Comparison of ENCODE assay signal across 9 cellular contexts in genomic region chr1:35032384-35032739, GRCh38. TPM values are rescaled to one million over a fixed set of nuclear protein-coding genes. Genes with fewer than 3 reads are reported as not detected.
DNase-seq lines count a peak whose midpoint lies in the region; ATAC-seq, FAIRE-seq and TF ChIP-seq lines count a peak whose summit lies in the region.
"Had no signal": no experiment of that assay in that cellular context is flagged by ENCODE, and none has a peak within 500 bp of the region (broad histone marks: within the 10 kb centered on the region; RNA-seq: fewer than 3 reads in every experiment).

No MANE protein-coding gene starts in this region.

- H3K4me1 ChIP-seq in BLaER1 = peaks cover 18% of the 10 kb centered on the region

- no peak for ATAC-seq in natural killer cell treated with Interleukin-12 subunit alpha and Interleukin-12 subunit beta and Interleukin-15 and Interleukin-18, amount 100 ng/mL, for 72 hours
- ATAC-seq in HG03039 (IDR thresholded peaks at IDR 0.05; ENCODE audit: unreplicated experiment) (no peak), HG02610 (IDR thresholded peaks at IDR 0.05; ENCODE audit: unreplicated experiment) (no peak)
- no peak for ATAC-seq in activated CD4-positive, CD25-positive, alpha-beta regulatory T cell treated with anti-CD3 and anti-CD28 coated beads, Interleukin-2, amount 50 U/mL, for 24 hours

- DNase-seq in Jurkat, Clone E6-1 (ENCODE audit: low read depth, low spot score) = no peak
- DNase-seq in bronchial epithelial cell (ENCODE audit: low read depth) (no peak), EL (no peak)
- DNase-seq in natural killer cell treated with Interleukin-12 subunit alpha and Interleukin-12 subunit beta and Interleukin-15 and Interleukin-18, amount 100 ng/mL, for 72 hours (ENCODE audit: low spot score) = no peak

- no peak for FAIRE-seq in bronchial epithelial cell (lab: Jason Lieb, UNC)

- H3K4me3 ChIP-seq in BLaER1 (peak overlapping the region; percentile 78), bronchial epithelial cell (ENCODE audit: low read depth, low read length) (peak overlapping the region; percentile 56)
- H3K4me3 ChIP-seq in Jurkat, Clone E6-1 (ENCODE audit: low read length) = peak overlapping the region; percentile 89

- no peak overlapping the region for H3K27ac Mint-ChIP-seq in natural killer cell treated with Interleukin-12 subunit alpha and Interleukin-12 subunit beta and Interleukin-15 and Interleukin-18, amount 100 ng/mL, for 72 hours

- no peaks in the 10 kb centered on the region for H3K9me3 Mint-ChIP-seq in natural killer cell treated with Interleukin-12 subunit alpha and Interleukin-12 subunit beta and Interleukin-15 and Interleukin-18, amount 100 ng/mL, for 72 hours
- H3K9me3 Mint-ChIP-seq: activated B cell treated with CpG ODN at 0.5 μM for 24 hours had no signal

- H3K4me2 ChIP-seq in BLaER1 = peak overlapping the region; percentile 91; the same call in 1 of the 2 replicates

- H4K20me1 ChIP-seq in BLaER1 = no peaks in the 10 kb centered on the region

- H3K9ac ChIP-seq in BLaER1 = no peak overlapping the region

- peak overlapping the region; percentile 95 for H3K4me3 Mint-ChIP-seq in natural killer cell treated with Interleukin-12 subunit alpha and Interleukin-12 subunit beta and Interleukin-15 and Interleukin-18, amount 100 ng/mL, for 72 hours

- no peaks in the 10 kb centered on the region for H3K27me3 Mint-ChIP-seq in natural killer cell treated with Interleukin-12 subunit alpha and Interleukin-12 subunit beta and Interleukin-15 and Interleukin-18, amount 100 ng/mL, for 72 hours

- H3K36me3 ChIP-seq in BLaER1 (peaks cover 12% of the 10 kb centered on the region), bronchial epithelial cell (ENCODE audit: control insufficient read depth, insufficient read depth, low read length) (peaks cover 1% of the 10 kb centered on the region)

- H3K9me3 ChIP-seq in BLaER1 = peaks cover 25% of the 10 kb centered on the region

- H3K27me3 ChIP-seq in BLaER1 = no peaks in the 10 kb centered on the region
- H3K27me3 ChIP-seq in bronchial epithelial cell (ENCODE audit: control insufficient read depth, insufficient read depth, low read length) = no peaks in the 10 kb centered on the region

- no peak for TF ChIP-seq CTCF in bronchial epithelial cell (IDR thresholded peaks at IDR 0.05; ENCODE audit: insufficient read depth, low read length, severe bottlenecking)

- peaks cover 12 to 18% of the 10 kb centered on the region in 2 donors for H3K4me1 Mint-ChIP-seq in natural killer cell treated with Interleukin-12 subunit alpha and Interleukin-12 subunit beta and Interleukin-15 and Interleukin-18, amount 100 ng/mL, for 72 hours (ENCODE audit: low read depth in 2 of 2)

- peaks cover 12% of the 10 kb centered on the region for H3K36me3 Mint-ChIP-seq in natural killer cell treated with Interleukin-12 subunit alpha and Interleukin-12 subunit beta and Interleukin-15 and Interleukin-18, amount 100 ng/mL, for 72 hours

- H3K27ac ChIP-seq in BLaER1 = no peak overlapping the region

RNA-seq across cellular contexts. Expression of gene ZMYM6, which starts 0.6 kb away (rescaled TPM):
- polyA plus RNA-seq in Jurkat, Clone E6-1 (2012; ENCODE audit: insufficient read depth, insufficient read length) = 6.4 TPM
- 10.5 and 10.8 TPM in 2 replicates for total RNA-seq in bronchial epithelial cell
- 10 to 100 TPM; 27.2 TPM for total RNA-seq in natural killer cell treated with Interleukin-12 subunit alpha and Interleukin-12 subunit beta and Interleukin-15 and Interleukin-18, amount 100 ng/mL, for 72 hours

RNA-seq across cellular contexts. Expression of gene ZMYM1, which starts 46.8 kb away (rescaled TPM):
- 6.9 TPM for polyA plus RNA-seq in Jurkat, Clone E6-1 (2012; ENCODE audit: insufficient read depth, insufficient read length)
- 21.0 and 23.2 TPM in 2 replicates for total RNA-seq in bronchial epithelial cell
- total RNA-seq in natural killer cell treated with Interleukin-12 subunit alpha and Interleukin-12 subunit beta and Interleukin-15 and Interleukin-18, amount 100 ng/mL, for 72 hours = 1 to 10 TPM; 7.6 to 10.0 TPM

RNA-seq across cellular contexts. Expression of gene TMEM35B, which starts 47.2 kb away (rescaled TPM):
- polyA plus RNA-seq in Jurkat, Clone E6-1 (2012; ENCODE audit: insufficient read depth, insufficient read length) = 22.3 TPM
- 7.8 and 8.4 TPM in 2 replicates for total RNA-seq in bronchial epithelial cell
- total RNA-seq in natural killer cell treated with Interleukin-12 subunit alpha and Interleukin-12 subunit beta and Interleukin-15 and Interleukin-18, amount 100 ng/mL, for 72 hours = 10 to 100 TPM; 14.3 to 20.3 TPM
